In the genomic region with DNA sequence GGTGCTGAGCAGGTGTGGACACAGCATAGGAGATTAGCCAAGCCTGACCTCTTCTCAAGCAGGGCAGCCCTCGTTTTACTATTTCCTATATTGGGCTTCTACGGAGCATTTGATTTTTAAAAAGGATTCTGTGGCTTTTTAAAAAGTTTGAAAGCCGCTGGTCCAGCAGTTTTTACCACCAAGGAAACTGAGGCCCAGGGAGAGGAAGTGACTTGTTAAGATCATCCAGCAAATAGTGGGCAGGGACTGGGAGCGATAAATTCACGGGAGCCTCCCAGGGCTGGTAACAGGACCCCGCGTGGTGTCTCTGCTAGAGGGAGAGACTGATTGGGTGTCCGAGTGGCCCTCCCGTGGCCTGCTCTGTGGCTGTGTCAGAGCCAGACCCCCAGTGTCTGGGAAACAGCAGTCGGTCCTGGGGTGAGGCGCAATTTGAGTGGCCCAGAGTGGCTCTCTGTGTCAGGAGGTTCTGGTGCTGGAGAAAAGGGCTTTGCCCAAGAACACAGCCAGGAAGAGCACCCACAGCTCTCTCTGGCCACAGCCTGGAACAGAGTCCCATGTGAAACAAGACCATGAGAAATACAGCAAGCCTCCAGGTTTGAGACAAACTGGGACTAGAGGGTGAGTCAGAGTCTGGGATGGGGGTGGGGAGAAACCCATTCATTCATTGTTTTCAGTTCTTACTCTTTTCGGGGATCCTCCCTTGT, we compare ENCODE assay signal across 8 cellular contexts. TPM values are rescaled to one million over a fixed set of nuclear protein-coding genes. Genes with fewer than 3 reads are reported as not detected.
DNase-seq lines count a peak whose midpoint lies in the region; ATAC-seq lines count a peak whose summit lies in the region.

No MANE protein-coding gene starts in this region.

- intact Hi-C loops in left ventricle myocardium superior (cut with micrococcal nuclease), result no loop called here
- intact Hi-C loops in sciatic nerve (cut with DNase I), result no loop called here

- no peaks in the 10 kb centered on the region for H3K9me3 Mint-ChIP-seq in activated naive CD4-positive, alpha-beta T cell treated with anti-CD3 and anti-CD28 coated beads, Interleukin-2, amount 50 U/mL, for 72 hours

- peak; percentile 23 for DNase-seq in NAMALWA (ENCODE audit: low spot score)
- DNase-seq in activated naive CD4-positive, alpha-beta T cell treated with anti-CD3 and anti-CD28 coated beads, Interleukin-2, amount 50 U/mL, for 72 hours (ENCODE audit: low spot score in 2 of 2), result peak; percentile 64 to 81
- DNase-seq in left ventricle myocardium superior, result no peak
- no peak for DNase-seq in sciatic nerve (ENCODE audit: low spot score)
- no peak for DNase-seq in SKM-1 treated with dmso at 0.1 percent for 144 hours (lab: John Stamatoyannopoulos, UW; ENCODE audit: unreplicated experiment)
- no peak for DNase-seq in 8988T

- ATAC-seq in GM18867 (IDR thresholded peaks at IDR 0.05; ENCODE audit: unreplicated experiment) (peak; percentile 6), left ventricle myocardium superior (peak; percentile 3), sciatic nerve (peak; percentile 3), GM18520 (IDR thresholded peaks at IDR 0.05; ENCODE audit: unreplicated experiment) (no peak)
- ATAC-seq in activated naive CD4-positive, alpha-beta T cell treated with anti-CD3 and anti-CD28 coated beads, Interleukin-2, amount 50 U/mL, for 72 hours, result peak; percentile 70 to 79

- H3K36me3 Mint-ChIP-seq in activated naive CD4-positive, alpha-beta T cell treated with anti-CD3 and anti-CD28 coated beads, Interleukin-2, amount 50 U/mL, for 72 hours, result peaks cover 69 to 76% of the 10 kb centered on the region in 2 donors

- H3K27ac Mint-ChIP-seq in activated naive CD4-positive, alpha-beta T cell treated with anti-CD3 and anti-CD28 coated beads, Interleukin-2, amount 50 U/mL, for 72 hours, result peak overlapping the region; percentile 98 to 99

RNA-seq across cellular contexts. Expression of a gene that starts 4.2 kb away (rescaled TPM):
- 100 to 1,000 TPM; 381 to 721 TPM for total RNA-seq in activated naive CD4-positive, alpha-beta T cell treated with anti-CD3 and anti-CD28 coated beads, Interleukin-2, amount 50 U/mL, for 72 hours
- total RNA-seq in left ventricle myocardium superior (49.9 TPM), sciatic nerve (51.6 TPM)

RNA-seq across cellular contexts. Expression of a gene that starts 11.7 kb away (rescaled TPM):
- 10 to 100 TPM; 83.9 to 91.4 TPM for total RNA-seq in activated naive CD4-positive, alpha-beta T cell treated with anti-CD3 and anti-CD28 coated beads, Interleukin-2, amount 50 U/mL, for 72 hours
- total RNA-seq in left ventricle myocardium superior (15.4 TPM), sciatic nerve (44.8 TPM)

RNA-seq across cellular contexts. Expression of a gene that starts 30.5 kb away (rescaled TPM):
- total RNA-seq in activated naive CD4-positive, alpha-beta T cell treated with anti-CD3 and anti-CD28 coated beads, Interleukin-2, amount 50 U/mL, for 72 hours, result 100 to 1,000 TPM in 1 of 2 donors, 10 to 100 TPM in 1; 99.8 to 225 TPM
- total RNA-seq in left ventricle myocardium superior, result 146 TPM
- 150 TPM for total RNA-seq in sciatic nerve

RNA-seq across cellular contexts. Expression of a gene that starts 59.7 kb away (rescaled TPM):
- 10 to 100 TPM; 18.9 to 32.4 TPM for total RNA-seq in activated naive CD4-positive, alpha-beta T cell treated with anti-CD3 and anti-CD28 coated beads, Interleukin-2, amount 50 U/mL, for 72 hours
- total RNA-seq in left ventricle myocardium superior (15.0 TPM), sciatic nerve (12.7 TPM)

Comparison
In these comparisons a context has a peak if more than half of its experiments do, and no peak if none do; other contexts are left out.
1. DNase-seq: peak in NAMALWA (single experiment) and activated naive CD4-positive, alpha-beta T cell treated with anti-CD3 and anti-CD28 coated beads, Interleukin-2, amount 50 U/mL, for 72 hours (2 of 2); none in left ventricle myocardium superior (single experiment), sciatic nerve (single experiment), SKM-1 treated with dmso at 0.1 percent for 144 hours (single experiment) and 8988T (single experiment).